8 cellular contexts compared by ENCODE assay signal in the genomic region with DNA sequence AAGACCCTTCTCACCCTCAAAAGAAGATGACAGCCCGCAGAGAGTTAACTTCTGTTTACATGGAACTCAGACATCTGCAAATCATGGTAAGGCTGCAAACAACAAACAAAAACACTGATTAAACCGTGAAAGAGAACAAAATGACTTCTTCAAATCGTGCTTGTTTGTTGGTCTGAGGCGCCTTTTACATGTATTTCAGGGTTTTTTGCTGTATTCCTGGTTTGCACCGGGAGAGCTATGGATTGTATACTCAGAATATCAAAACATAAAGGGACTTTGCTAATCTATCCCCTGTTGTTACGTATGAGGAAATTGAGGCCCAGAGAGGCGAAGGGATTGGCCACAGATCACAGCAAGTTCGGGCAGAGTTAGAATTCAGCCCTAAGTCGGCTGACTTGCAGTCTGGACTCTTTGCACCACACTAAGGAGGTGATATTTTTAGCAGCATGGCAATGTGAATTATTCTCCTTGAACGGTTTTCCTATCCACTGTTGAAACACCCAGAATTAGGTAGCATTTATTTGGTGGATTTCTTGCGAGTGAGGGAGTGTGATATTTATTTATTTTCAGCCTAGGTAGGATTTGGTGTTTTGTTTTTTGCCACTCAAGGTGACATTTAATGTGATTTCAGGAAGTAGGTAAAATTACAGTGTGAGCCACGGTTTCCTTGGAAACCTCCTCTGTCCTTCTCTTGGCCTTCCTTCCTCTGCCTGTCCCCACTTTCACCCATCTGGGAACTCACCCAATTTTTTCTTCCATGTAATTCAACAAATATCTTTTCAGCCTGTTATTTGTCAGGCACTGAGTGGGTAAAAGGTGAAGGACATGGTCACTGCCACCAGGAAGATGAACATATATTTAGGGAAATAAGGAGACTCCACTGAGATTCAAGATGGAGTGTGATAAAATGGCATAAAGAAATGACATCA. TPM values are rescaled to one million over a fixed set of nuclear protein-coding genes. Genes with fewer than 3 reads are reported as not detected.
DNase-seq lines count a peak whose midpoint lies in the region; ATAC-seq and TF ChIP-seq lines count a peak whose summit lies in the region.

No MANE protein-coding gene starts in this region.

- H3K4me3 ChIP-seq in NB4 (ENCODE audit: low read depth, low read length) (peak overlapping the region; percentile 86), prostate gland (peak overlapping the region; percentile 74 to 96)

- no peak for ATAC-seq in GM18870 (IDR thresholded peaks at IDR 0.05; ENCODE audit: unreplicated experiment)
- ATAC-seq in GM19467 (IDR thresholded peaks at IDR 0.05; ENCODE audit: unreplicated experiment): no peak

- no peaks in the 10 kb centered on the region for H3K36me3 ChIP-seq in prostate gland

- no peaks in the 10 kb centered on the region for H3K9me3 ChIP-seq in prostate gland

- 3% methylated on average over 12 of the region's 12 CpGs for WGBS in prostate gland

- peak overlapping the region; percentile 95 for H3K27ac Mint-ChIP-seq in activated naive CD8-positive, alpha-beta T cell
- peak overlapping the region; percentile 93 for H3K27ac Mint-ChIP-seq in glutamatergic neuron (ENCODE audit: unreplicated experiment)

- intact Hi-C loops in prostate gland (cut with DNase I): loop anchor here (10.0 kb wide), 1 partner anchor 183 kb away; a partner anchor contains a TSS

- peak overlapping the region; percentile 97 for H3K4me3 Mint-ChIP-seq in activated naive CD8-positive, alpha-beta T cell
- H3K4me3 Mint-ChIP-seq in glutamatergic neuron (ENCODE audit: unreplicated experiment): peak overlapping the region; percentile 99

- H3K27me3 ChIP-seq in prostate gland (replicated peaks; ENCODE audit: insufficient read depth): no peaks in the 10 kb centered on the region

- H3K27me3 Mint-ChIP-seq in activated naive CD8-positive, alpha-beta T cell: no peaks in the 10 kb centered on the region
- H3K27me3 Mint-ChIP-seq in glutamatergic neuron (ENCODE audit: unreplicated experiment): peaks cover 8% of the 10 kb centered on the region

- TF ChIP-seq CTCF in NB4 (IDR thresholded peaks at IDR 0.05; ENCODE audit: low read depth, low read length) (no peak), glutamatergic neuron (IDR thresholded peaks at IDR 0.05; ENCODE audit: partially characterized antibody, unreplicated experiment) (no peak), prostate gland (IDR thresholded peaks at IDR 0.05) (no peak)

- no peaks in the 10 kb centered on the region for H3K4me1 ChIP-seq in prostate gland (replicated peaks)

- DNase-seq in GM04504 (ENCODE audit: low read depth) (peak; percentile 23), NB4 (ENCODE audit: low read depth) (peak; percentile 69), glutamatergic neuron (no peak), prostate gland (ENCODE audit: low spot score) (peak; percentile 20), activated gamma-delta T cell (lab: John Stamatoyannopoulos, UW) (no peak)

- H3K9me3 Mint-ChIP-seq in activated naive CD8-positive, alpha-beta T cell (ENCODE audit: low read depth): no peaks in the 10 kb centered on the region
- H3K9me3 Mint-ChIP-seq in glutamatergic neuron (ENCODE audit: unreplicated experiment): peaks cover 15% of the 10 kb centered on the region

- no peaks in the 10 kb centered on the region for H3K36me3 Mint-ChIP-seq in activated naive CD8-positive, alpha-beta T cell
- H3K36me3 Mint-ChIP-seq in glutamatergic neuron (ENCODE audit: unreplicated experiment): no peaks in the 10 kb centered on the region

- H3K4me1 Mint-ChIP-seq in activated naive CD8-positive, alpha-beta T cell (ENCODE audit: low read depth): peaks cover 55% of the 10 kb centered on the region
- peaks cover 16% of the 10 kb centered on the region for H3K4me1 Mint-ChIP-seq in glutamatergic neuron (ENCODE audit: low read depth, unreplicated experiment)

- H3K27ac ChIP-seq in prostate gland: peak overlapping the region; percentile 72 to 91

- TF ChIP-seq POLR2A in NB4 (IDR thresholded peaks at IDR 0.05; ENCODE audit: extremely low read depth, insufficient read length): no peak
- TF ChIP-seq POLR2A in prostate gland (IDR thresholded peaks at IDR 0.05): peak; percentile 60

RNA-seq across cellular contexts. Expression of a gene that starts 1.0 kb away (rescaled TPM):
- 47.1 TPM for total RNA-seq in glutamatergic neuron (ENCODE audit: unreplicated experiment)
- total RNA-seq in prostate gland: 10 to 100 TPM; 17.3 to 31.8 TPM

RNA-seq across cellular contexts. Expression of a gene that starts 4.2 kb away (rescaled TPM):
- total RNA-seq in glutamatergic neuron (ENCODE audit: unreplicated experiment) (53.2 TPM), prostate gland (10 to 100 TPM; 20.4 to 42.7 TPM)

Comparison
In these comparisons a context has a peak if more than half of its experiments do, and no peak if none do; other contexts are left out.
1. DNase-seq: peak in GM04504 (single experiment), NB4 (single experiment) and prostate gland (single experiment); none in glutamatergic neuron (single experiment) and activated gamma-delta T cell (single experiment).